ENCODE assay signal across 8 cellular contexts in genomic region chr10:97736902-97737769, GRCh38.
DNase-seq lines count a peak whose midpoint lies in the region; ATAC-seq and TF ChIP-seq lines count a peak whose summit lies in the region.

A gene with protein sequence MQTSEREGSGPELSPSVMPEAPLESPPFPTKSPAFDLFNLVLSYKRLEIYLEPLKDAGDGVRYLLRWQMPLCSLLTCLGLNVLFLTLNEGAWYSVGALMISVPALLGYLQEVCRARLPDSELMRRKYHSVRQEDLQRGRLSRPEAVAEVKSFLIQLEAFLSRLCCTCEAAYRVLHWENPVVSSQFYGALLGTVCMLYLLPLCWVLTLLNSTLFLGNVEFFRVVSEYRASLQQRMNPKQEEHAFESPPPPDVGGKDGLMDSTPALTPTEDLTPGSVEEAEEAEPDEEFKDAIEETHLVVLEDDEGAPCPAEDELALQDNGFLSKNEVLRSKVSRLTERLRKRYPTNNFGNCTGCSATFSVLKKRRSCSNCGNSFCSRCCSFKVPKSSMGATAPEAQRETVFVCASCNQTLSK (plus strand): TSS chr10:97737128. CDS start chr10:97738478, 1,350 bp downstream.

- DNase-seq in COLO829 (ENCODE audit: low spot score) (peak; percentile 98), GM20000 (ENCODE audit: low spot score) (peak; percentile 97), HS-5 (ENCODE audit: low read depth) (peak; percentile 73), NOMO-1 (lab: John Stamatoyannopoulos, UW; ENCODE audit: unreplicated experiment in 2 of 2) (peak; percentile 84 to 85), memory B cell (ENCODE audit: low spot score in 2 of 2) (peak; percentile 95)
- DNase-seq in activated CD8-positive, alpha-beta memory T cell treated with anti-CD3 and anti-CD28 coated beads for 48 hours (ENCODE audit: low read depth in 2 of 3, low spot score in 2 of 3): peak; percentile 96 to 97 (median 96)
- peak; percentile 93 to 96 (median 96) for DNase-seq in effector memory CD8-positive, alpha-beta T cell
- peak; percentile 91 for DNase-seq in stimulated activated CD8-positive, alpha-beta memory T cell treated with anti-CD3 and anti-CD28 coated beads, Interleukin-12 subunit alpha, Interleukin-12 subunit beta, amount 100 ng/mL, for 1 hour (ENCODE audit: low read depth)

- H3K36me3 Mint-ChIP-seq in effector memory CD8-positive, alpha-beta T cell (ENCODE audit: insufficient read depth): peaks cover 26% of the 10 kb centered on the region
- peaks cover 13% of the 10 kb centered on the region for H3K36me3 Mint-ChIP-seq in memory B cell

- peak; percentile 91 for ATAC-seq in effector memory CD8-positive, alpha-beta T cell (replicated peaks)
- ATAC-seq in memory B cell (ENCODE audit: low read depth): peak; percentile 90

- peaks cover 0 to under 1% of the 10 kb centered on the region in 2 donors for H3K27me3 Mint-ChIP-seq in effector memory CD8-positive, alpha-beta T cell
- no peaks in the 10 kb centered on the region for H3K27me3 Mint-ChIP-seq in memory B cell

- no peaks in the 10 kb centered on the region for H3K9me3 Mint-ChIP-seq in effector memory CD8-positive, alpha-beta T cell
- no peaks in the 10 kb centered on the region for H3K9me3 Mint-ChIP-seq in memory B cell

- peak within 1 kb of the TSS; percentile 97 to 98 for H3K27ac Mint-ChIP-seq in effector memory CD8-positive, alpha-beta T cell
- peak within 1 kb of the TSS; percentile 97 for H3K27ac Mint-ChIP-seq in memory B cell

- peak within 1 kb of the TSS; percentile 92 to 94 for H3K4me3 Mint-ChIP-seq in effector memory CD8-positive, alpha-beta T cell
- H3K4me3 Mint-ChIP-seq in memory B cell: peak within 1 kb of the TSS; percentile 98

- no peak for TF ChIP-seq CTCF in GM20000 (IDR thresholded peaks at IDR 0.05; ENCODE audit: extremely low read depth, missing control alignments)

- peaks cover 40 to 44% of the 10 kb centered on the region in 2 donors for H3K4me1 Mint-ChIP-seq in effector memory CD8-positive, alpha-beta T cell (ENCODE audit: low read depth in 2 of 2)
- H3K4me1 Mint-ChIP-seq in memory B cell: peaks cover 37% of the 10 kb centered on the region

Comparison
In these comparisons a context has a peak if more than half of its experiments do, and no peak if none do; other contexts are left out.
1. Peak in every context shown above with its lines: DNase-seq and ATAC-seq.